8 cellular contexts compared by ENCODE assay signal in the genomic region with DNA sequence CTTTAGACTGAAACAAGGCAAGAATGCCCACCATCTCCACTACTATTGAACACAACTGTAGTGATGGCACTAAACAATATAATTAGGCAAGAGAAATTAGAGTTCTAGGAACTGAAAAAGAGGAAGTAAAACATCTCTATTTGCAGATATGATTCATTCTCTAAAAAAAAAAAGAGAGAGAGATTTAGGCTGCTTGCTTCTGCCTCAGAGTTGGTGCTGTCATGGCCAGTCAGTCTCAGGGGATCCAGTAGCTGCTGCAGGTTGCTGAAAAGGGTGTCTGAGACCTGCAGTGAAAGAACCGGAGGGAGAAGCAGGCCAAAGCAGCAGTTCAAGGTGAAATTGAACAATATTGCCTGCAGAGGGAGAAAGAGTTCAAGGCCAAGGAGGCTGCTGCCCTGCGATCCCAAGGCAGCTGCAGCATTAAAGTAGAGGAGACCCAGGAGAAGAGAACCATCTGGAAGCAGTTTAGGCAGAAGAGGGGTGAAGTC.
DNase-seq lines count a peak whose midpoint lies in the region; ATAC-seq and TF ChIP-seq lines count a peak whose summit lies in the region.

No MANE protein-coding gene starts in this region.

- H3K4me1 ChIP-seq in Panc1 (ENCODE audit: control insufficient read depth, insufficient read depth, low read length): no peaks in the 10 kb centered on the region

- no peak overlapping the region for H3K27ac ChIP-seq in Panc1 (ENCODE audit: low read length)

- H3K9me3 ChIP-seq in Panc1 (ENCODE audit: control insufficient read depth, insufficient read depth, low read depth, low read length): no peaks in the 10 kb centered on the region; the same call in 1 of the 2 replicates

- peaks cover 4% of the 10 kb centered on the region; the same call in 1 of the 2 replicates for H3K36me3 ChIP-seq in Panc1 (ENCODE audit: control insufficient read depth, insufficient read depth, low read length)

- ATAC-seq in GM18909 (IDR thresholded peaks at IDR 0.05; ENCODE audit: poor library complexity, unreplicated experiment): peak; percentile 98
- peak; percentile 98 for ATAC-seq in HG03039 (IDR thresholded peaks at IDR 0.05; ENCODE audit: unreplicated experiment)
- ATAC-seq in Panc1: peak; percentile 75; the same call in 1 of the 2 replicates

- H3K27me3 ChIP-seq in Panc1 (ENCODE audit: control insufficient read depth, insufficient read depth, low read length): no peaks in the 10 kb centered on the region

- in situ Hi-C loops in Panc1 (cut with HindIII; ENCODE audit: low pct_unique_long_range_greater_than_20kb, low sequenced_read_pairs): no loop called here

- no TSS peak for BruUV-seq in Panc1 (replicated peaks; lab: Mats Ljungman, UMichigan)

- TF ChIP-seq CTCF in AG09309 (IDR thresholded peaks at IDR 0.05; ENCODE audit: control insufficient read depth, insufficient read depth, low read depth, low read length, missing control alignments): peak; percentile 43
- TF ChIP-seq CTCF in Panc1 (IDR thresholded peaks at IDR 0.05): peak; percentile 55

- POLR2A ChIA-PET in Panc1 (lab: Charles Lee): no interaction called here

- intact Hi-C loops in Panc1 (cut with micrococcal nuclease; ENCODE audit: unreplicated experiment): no loop called here

- no peak for DNase-seq in AG09309 (ENCODE audit: low read depth)
- no peak for DNase-seq in Panc1 (ENCODE audit: low read depth, low spot score)
- DNase-seq in iPS-NIHi11 (ENCODE audit: low spot score): peak; percentile 33
- no peak for DNase-seq in mesenteric fat pad (ENCODE audit: low spot score)
- DNase-seq in putamen (ENCODE audit: low spot score): no peak
- DNase-seq in stimulated activated CD4-positive, alpha-beta T cell treated with anti-CD3 and anti-CD28 coated beads, Interleukin-1b, Interleukin-23, amount 100 ng/mL, for 48 hours: no peak

- no peak overlapping the region for H3K4me3 ChIP-seq in AG09309 (ENCODE audit: control insufficient read depth, low read depth, low read length)
- H3K4me3 ChIP-seq in Panc1 (ENCODE audit: low read depth in 2 of 2, low read length in 2 of 2): no peak overlapping the region

- CTCF ChIA-PET in Panc1 (lab: Charles Lee): no interaction called here
